9 cellular contexts compared by ENCODE assay signal in the genomic region with DNA sequence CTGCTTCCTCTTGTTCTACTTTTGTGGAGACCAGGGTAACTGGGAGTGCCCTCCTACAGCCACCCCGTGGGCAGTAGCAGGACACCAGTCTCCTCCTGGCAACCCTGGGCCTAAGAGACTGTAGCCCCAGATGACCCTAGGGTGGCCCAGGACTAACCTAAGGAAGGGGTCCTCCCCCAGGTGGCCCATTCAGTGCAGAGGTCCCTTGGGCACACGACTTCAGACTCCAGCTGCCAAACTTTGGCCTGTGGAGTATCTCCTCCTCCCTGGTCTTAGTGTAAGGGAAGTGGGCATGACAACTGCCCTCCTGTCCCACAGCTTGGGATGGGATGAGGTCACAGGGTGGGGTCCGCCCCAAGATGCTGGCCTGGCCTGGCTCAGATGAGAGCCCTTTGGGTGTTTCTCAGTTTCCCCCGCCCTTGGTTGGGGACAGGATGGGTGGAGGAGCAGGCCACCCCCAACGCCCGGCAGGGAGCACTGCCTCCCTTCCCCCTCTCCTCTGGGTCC. TPM values are rescaled to one million over a fixed set of nuclear protein-coding genes. Genes with fewer than 3 reads are reported as not detected.
DNase-seq lines count a peak whose midpoint lies in the region; ATAC-seq, FAIRE-seq and TF ChIP-seq lines count a peak whose summit lies in the region.
"Had no signal": no experiment of that assay in that cellular context is flagged by ENCODE, and none has a peak within 500 bp of the region (broad histone marks: within the 10 kb centered on the region; RNA-seq: fewer than 3 reads in every experiment).

No MANE protein-coding gene starts in this region.

- peak overlapping the region; percentile 40 for H3K27ac ChIP-seq in temporal lobe (ENCODE audit: low read depth, low read length)

- no peaks in the 10 kb centered on the region for H3K27me3 ChIP-seq in HAP-1 (ENCODE audit: low read depth)

- H3K9me3 ChIP-seq in HAP-1, result no peaks in the 10 kb centered on the region

- peaks cover 22% of the 10 kb centered on the region for H3K4me1 ChIP-seq in HAP-1

- peak; percentile 29 for DNase-seq in activated CD4-positive, alpha-beta T cell treated with anti-CD3 and anti-CD28 coated beads for 48 hours
- no peak for DNase-seq in activated CD4-positive, alpha-beta T cell treated with anti-CD3 and anti-CD28 coated beads, Interleukin-2, amount 50 U/mL, for 1 hour
- peak; percentile 47 for DNase-seq in activated CD8-positive, alpha-beta T cell treated with anti-CD3 and anti-CD28 coated beads, Interleukin-2, amount 10 ng/mL, durations not matched to agents 7 days and 5 days
- no peak for DNase-seq in immature natural killer cell
- DNase-seq in stimulated activated CD4-positive, alpha-beta T cell treated with anti-CD3 and anti-CD28 coated beads, Interleukin-12 subunit alpha, Interleukin-12 subunit beta, amount 100 ng/mL, for 4 hours, result no peak
- DNase-seq in HAP-1 (ENCODE audit: low spot score in 2 of 2), result no peak
- DNase-seq in D721Med (ENCODE audit: insufficient read length, low spot score), result no peak
- DNase-seq: cortex of kidney had no signal

- no peak overlapping the region for H3K4me3 ChIP-seq in HAP-1

- peaks cover 56% of the 10 kb centered on the region for H3K36me3 ChIP-seq in HAP-1 (replicated peaks)

- H3K4me1 Mint-ChIP-seq in activated CD8-positive, alpha-beta T cell treated with anti-CD3 and anti-CD28 coated beads, Interleukin-2, amount 10 ng/mL, durations not matched to agents 7 days and 5 days (ENCODE audit: low read depth), result peaks cover 58% of the 10 kb centered on the region
- H3K4me1 Mint-ChIP-seq in immature natural killer cell, result peaks cover 83 to 87% of the 10 kb centered on the region in 2 donors

- no peak for TF ChIP-seq CTCF in D721Med (IDR thresholded peaks at IDR 0.05; ENCODE audit: insufficient read depth, missing control alignments)

- no peak for FAIRE-seq in D721Med (lab: Jason Lieb, UNC)

- peak overlapping the region; percentile 99 for H3K27ac Mint-ChIP-seq in activated CD8-positive, alpha-beta T cell treated with anti-CD3 and anti-CD28 coated beads, Interleukin-2, amount 10 ng/mL, durations not matched to agents 7 days and 5 days
- H3K27ac Mint-ChIP-seq in immature natural killer cell, result peak overlapping the region; percentile 92 to 100 (median 100)

- no peaks in the 10 kb centered on the region for H3K27me3 Mint-ChIP-seq in activated CD8-positive, alpha-beta T cell treated with anti-CD3 and anti-CD28 coated beads, Interleukin-2, amount 10 ng/mL, durations not matched to agents 7 days and 5 days (ENCODE audit: low read depth)
- H3K27me3 Mint-ChIP-seq in immature natural killer cell (ENCODE audit: low read depth in 3 of 3), result peaks cover 16 to 54% (median 33%) of the 10 kb centered on the region in 3 donors

- peaks cover 77% of the 10 kb centered on the region for H3K36me3 Mint-ChIP-seq in activated CD8-positive, alpha-beta T cell treated with anti-CD3 and anti-CD28 coated beads, Interleukin-2, amount 10 ng/mL, durations not matched to agents 7 days and 5 days (ENCODE audit: low read depth)
- H3K36me3 Mint-ChIP-seq in immature natural killer cell, result peaks cover 0 to 15% (median 6%) of the 10 kb centered on the region in 3 donors

- CTCF ChIA-PET in activated CD8-positive, alpha-beta T cell treated with anti-CD3 and anti-CD28 coated beads, Interleukin-2, amount 10 ng/mL, durations not matched to agents 7 days and 5 days (lab: Charles Lee), result interaction anchor here (0.6 to 25.5 kb wide), 23 partner anchors 2 to 414 kb away, joined by 3 to 1683 read pairs (median 6); partner anchors contain the start of genes CSK, FAM219B and ULK3

- POLR2A ChIA-PET in activated CD8-positive, alpha-beta T cell treated with anti-CD3 and anti-CD28 coated beads, Interleukin-2, amount 10 ng/mL, durations not matched to agents 7 days and 5 days (lab: Charles Lee), result interaction anchor here (0.8 to 23.0 kb wide), 10 partner anchors 6 to 241 kb away, joined by 3 to 670 read pairs (median 5); partner anchors contain the start of genes COX5A, CSK and EDC3

- no peaks in the 10 kb centered on the region for H3K9me3 Mint-ChIP-seq in activated CD8-positive, alpha-beta T cell treated with anti-CD3 and anti-CD28 coated beads, Interleukin-2, amount 10 ng/mL, durations not matched to agents 7 days and 5 days (ENCODE audit: insufficient read depth)
- no peaks in the 10 kb centered on the region for H3K9me3 Mint-ChIP-seq in immature natural killer cell

- H3K4me3 Mint-ChIP-seq in activated CD8-positive, alpha-beta T cell treated with anti-CD3 and anti-CD28 coated beads, Interleukin-2, amount 10 ng/mL, durations not matched to agents 7 days and 5 days, result peak overlapping the region; percentile 90
- peak overlapping the region; percentile 88 to 99 (median 97) for H3K4me3 Mint-ChIP-seq in immature natural killer cell

- ATAC-seq in activated CD8-positive, alpha-beta T cell treated with anti-CD3 and anti-CD28 coated beads, Interleukin-2, amount 10 ng/mL, durations not matched to agents 7 days and 5 days, result no peak

- in situ Hi-C loops in HAP-1 (cut with MboI; ENCODE audit: low sequenced_read_pairs), result no loop called here

RNA-seq across cellular contexts. Expression of gene CSK, which starts 4.8 kb away (rescaled TPM):
- total RNA-seq in activated CD8-positive, alpha-beta T cell treated with anti-CD3 and anti-CD28 coated beads, Interleukin-2, amount 10 ng/mL, durations not matched to agents 7 days and 5 days, result 100 to 1,000 TPM; 314 to 330 TPM
- polyA plus RNA-seq in immature natural killer cell, result 100 to 1,000 TPM in 1 of 3 donors, 10 to 100 TPM in 2; 94.0 to 180 (median 95.9) TPM
- 25.8 TPM for total RNA-seq in temporal lobe

RNA-seq across cellular contexts. Expression of gene LMAN1L, which starts 25.9 kb away (rescaled TPM):
- 1 to 10 TPM in 1 of 2 experiments, under 1 TPM in 1; 0.47 to 1.0 TPM for total RNA-seq in activated CD8-positive, alpha-beta T cell treated with anti-CD3 and anti-CD28 coated beads, Interleukin-2, amount 10 ng/mL, durations not matched to agents 7 days and 5 days
- polyA plus RNA-seq in immature natural killer cell, result not detected
- not detected for total RNA-seq in temporal lobe

RNA-seq across cellular contexts. Expression of gene CYP1A2, which starts 38.1 kb away (rescaled TPM):
- not detected for total RNA-seq in activated CD8-positive, alpha-beta T cell treated with anti-CD3 and anti-CD28 coated beads, Interleukin-2, amount 10 ng/mL, durations not matched to agents 7 days and 5 days
- polyA plus RNA-seq in immature natural killer cell, result not detected
- not detected for total RNA-seq in temporal lobe

RNA-seq across cellular contexts. Expression of gene CPLX3, which starts 39.7 kb away (rescaled TPM):
- not detected for total RNA-seq in activated CD8-positive, alpha-beta T cell treated with anti-CD3 and anti-CD28 coated beads, Interleukin-2, amount 10 ng/mL, durations not matched to agents 7 days and 5 days
- not detected for polyA plus RNA-seq in immature natural killer cell
- total RNA-seq in temporal lobe, result 0.49 TPM

RNA-seq across cellular contexts. Expression of gene ULK3, which starts 56.2 kb away (rescaled TPM):
- 10 to 100 TPM; 56.9 to 58.0 TPM for total RNA-seq in activated CD8-positive, alpha-beta T cell treated with anti-CD3 and anti-CD28 coated beads, Interleukin-2, amount 10 ng/mL, durations not matched to agents 7 days and 5 days
- polyA plus RNA-seq in immature natural killer cell, result 10 to 100 TPM; 26.0 to 48.4 (median 32.0) TPM
- 33.7 TPM for total RNA-seq in temporal lobe

Comparison
In these comparisons a context has a peak if more than half of its experiments do, and no peak if none do; other contexts are left out.
1. DNase-seq: peak in activated CD4-positive, alpha-beta T cell treated with anti-CD3 and anti-CD28 coated beads for 48 hours (single experiment) and activated CD8-positive, alpha-beta T cell treated with anti-CD3 and anti-CD28 coated beads, Interleukin-2, amount 10 ng/mL, durations not matched to agents 7 days and 5 days (single experiment); none in activated CD4-positive, alpha-beta T cell treated with anti-CD3 and anti-CD28 coated beads, Interleukin-2, amount 50 U/mL, for 1 hour (single experiment), immature natural killer cell (0 of 3), stimulated activated CD4-positive, alpha-beta T cell treated with anti-CD3 and anti-CD28 coated beads, Interleukin-12 subunit alpha, Interleukin-12 subunit beta, amount 100 ng/mL, for 4 hours (single experiment), HAP-1 (0 of 2) and D721Med (single experiment).
2. RNA of gene CSK, which starts 4.8 kb away (total RNA-seq): 314 to 330 TPM in activated CD8-positive, alpha-beta T cell treated with anti-CD3 and anti-CD28 coated beads, Interleukin-2, amount 10 ng/mL, durations not matched to agents 7 days and 5 days; 25.8 TPM in temporal lobe (single experiment); every median in the first group is over 10 times any median in the second.